2 cellular contexts compared by ENCODE assay signal in the genomic region with DNA sequence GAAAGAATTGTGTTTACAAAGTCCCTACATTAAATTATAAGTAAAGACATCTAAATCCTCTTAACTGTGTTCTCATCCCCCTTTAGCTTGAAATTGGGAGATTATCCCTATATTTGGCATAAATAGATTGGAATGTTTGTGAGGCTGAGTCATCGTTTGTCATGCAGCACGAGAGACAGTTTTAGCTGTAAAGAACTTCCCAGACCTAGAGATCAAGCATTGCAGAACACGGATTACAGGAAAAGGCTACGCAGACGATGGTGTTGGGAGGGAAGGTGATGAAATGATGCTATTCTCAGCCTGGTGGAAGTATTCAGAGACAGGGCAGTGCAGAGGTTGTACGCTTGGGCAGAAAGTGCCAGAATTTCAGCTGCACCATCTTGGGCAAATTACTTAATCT.
TF ChIP-seq lines count a peak whose summit lies in the region.

No MANE protein-coding gene starts in this region.

TF ChIP-seq in GM23338, 12 proteins besides CTCF, POLR2A, EP300 and RAD21 (continued from another document):
- TF ChIP-seq, protein P1, sequence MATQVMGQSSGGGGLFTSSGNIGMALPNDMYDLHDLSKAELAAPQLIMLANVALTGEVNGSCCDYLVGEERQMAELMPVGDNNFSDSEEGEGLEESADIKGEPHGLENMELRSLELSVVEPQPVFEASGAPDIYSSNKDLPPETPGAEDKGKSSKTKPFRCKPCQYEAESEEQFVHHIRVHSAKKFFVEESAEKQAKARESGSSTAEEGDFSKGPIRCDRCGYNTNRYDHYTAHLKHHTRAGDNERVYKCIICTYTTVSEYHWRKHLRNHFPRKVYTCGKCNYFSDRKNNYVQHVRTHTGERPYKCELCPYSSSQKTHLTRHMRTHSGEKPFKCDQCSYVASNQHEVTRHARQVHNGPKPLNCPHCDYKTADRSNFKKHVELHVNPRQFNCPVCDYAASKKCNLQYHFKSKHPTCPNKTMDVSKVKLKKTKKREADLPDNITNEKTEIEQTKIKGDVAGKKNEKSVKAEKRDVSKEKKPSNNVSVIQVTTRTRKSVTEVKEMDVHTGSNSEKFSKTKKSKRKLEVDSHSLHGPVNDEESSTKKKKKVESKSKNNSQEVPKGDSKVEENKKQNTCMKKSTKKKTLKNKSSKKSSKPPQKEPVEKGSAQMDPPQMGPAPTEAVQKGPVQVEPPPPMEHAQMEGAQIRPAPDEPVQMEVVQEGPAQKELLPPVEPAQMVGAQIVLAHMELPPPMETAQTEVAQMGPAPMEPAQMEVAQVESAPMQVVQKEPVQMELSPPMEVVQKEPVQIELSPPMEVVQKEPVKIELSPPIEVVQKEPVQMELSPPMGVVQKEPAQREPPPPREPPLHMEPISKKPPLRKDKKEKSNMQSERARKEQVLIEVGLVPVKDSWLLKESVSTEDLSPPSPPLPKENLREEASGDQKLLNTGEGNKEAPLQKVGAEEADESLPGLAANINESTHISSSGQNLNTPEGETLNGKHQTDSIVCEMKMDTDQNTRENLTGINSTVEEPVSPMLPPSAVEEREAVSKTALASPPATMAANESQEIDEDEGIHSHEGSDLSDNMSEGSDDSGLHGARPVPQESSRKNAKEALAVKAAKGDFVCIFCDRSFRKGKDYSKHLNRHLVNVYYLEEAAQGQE (IDR thresholded peaks at IDR 0.05; ENCODE audit: unreplicated experiment) = no peak
- no peak for TF ChIP-seq STAT1 (IDR thresholded peaks at IDR 0.05; ENCODE audit: unreplicated experiment)
- no peak for TF ChIP-seq EZH2phosphoT487 (IDR thresholded peaks at IDR 0.05; ENCODE audit: unreplicated experiment)
- TF ChIP-seq, protein P2, sequence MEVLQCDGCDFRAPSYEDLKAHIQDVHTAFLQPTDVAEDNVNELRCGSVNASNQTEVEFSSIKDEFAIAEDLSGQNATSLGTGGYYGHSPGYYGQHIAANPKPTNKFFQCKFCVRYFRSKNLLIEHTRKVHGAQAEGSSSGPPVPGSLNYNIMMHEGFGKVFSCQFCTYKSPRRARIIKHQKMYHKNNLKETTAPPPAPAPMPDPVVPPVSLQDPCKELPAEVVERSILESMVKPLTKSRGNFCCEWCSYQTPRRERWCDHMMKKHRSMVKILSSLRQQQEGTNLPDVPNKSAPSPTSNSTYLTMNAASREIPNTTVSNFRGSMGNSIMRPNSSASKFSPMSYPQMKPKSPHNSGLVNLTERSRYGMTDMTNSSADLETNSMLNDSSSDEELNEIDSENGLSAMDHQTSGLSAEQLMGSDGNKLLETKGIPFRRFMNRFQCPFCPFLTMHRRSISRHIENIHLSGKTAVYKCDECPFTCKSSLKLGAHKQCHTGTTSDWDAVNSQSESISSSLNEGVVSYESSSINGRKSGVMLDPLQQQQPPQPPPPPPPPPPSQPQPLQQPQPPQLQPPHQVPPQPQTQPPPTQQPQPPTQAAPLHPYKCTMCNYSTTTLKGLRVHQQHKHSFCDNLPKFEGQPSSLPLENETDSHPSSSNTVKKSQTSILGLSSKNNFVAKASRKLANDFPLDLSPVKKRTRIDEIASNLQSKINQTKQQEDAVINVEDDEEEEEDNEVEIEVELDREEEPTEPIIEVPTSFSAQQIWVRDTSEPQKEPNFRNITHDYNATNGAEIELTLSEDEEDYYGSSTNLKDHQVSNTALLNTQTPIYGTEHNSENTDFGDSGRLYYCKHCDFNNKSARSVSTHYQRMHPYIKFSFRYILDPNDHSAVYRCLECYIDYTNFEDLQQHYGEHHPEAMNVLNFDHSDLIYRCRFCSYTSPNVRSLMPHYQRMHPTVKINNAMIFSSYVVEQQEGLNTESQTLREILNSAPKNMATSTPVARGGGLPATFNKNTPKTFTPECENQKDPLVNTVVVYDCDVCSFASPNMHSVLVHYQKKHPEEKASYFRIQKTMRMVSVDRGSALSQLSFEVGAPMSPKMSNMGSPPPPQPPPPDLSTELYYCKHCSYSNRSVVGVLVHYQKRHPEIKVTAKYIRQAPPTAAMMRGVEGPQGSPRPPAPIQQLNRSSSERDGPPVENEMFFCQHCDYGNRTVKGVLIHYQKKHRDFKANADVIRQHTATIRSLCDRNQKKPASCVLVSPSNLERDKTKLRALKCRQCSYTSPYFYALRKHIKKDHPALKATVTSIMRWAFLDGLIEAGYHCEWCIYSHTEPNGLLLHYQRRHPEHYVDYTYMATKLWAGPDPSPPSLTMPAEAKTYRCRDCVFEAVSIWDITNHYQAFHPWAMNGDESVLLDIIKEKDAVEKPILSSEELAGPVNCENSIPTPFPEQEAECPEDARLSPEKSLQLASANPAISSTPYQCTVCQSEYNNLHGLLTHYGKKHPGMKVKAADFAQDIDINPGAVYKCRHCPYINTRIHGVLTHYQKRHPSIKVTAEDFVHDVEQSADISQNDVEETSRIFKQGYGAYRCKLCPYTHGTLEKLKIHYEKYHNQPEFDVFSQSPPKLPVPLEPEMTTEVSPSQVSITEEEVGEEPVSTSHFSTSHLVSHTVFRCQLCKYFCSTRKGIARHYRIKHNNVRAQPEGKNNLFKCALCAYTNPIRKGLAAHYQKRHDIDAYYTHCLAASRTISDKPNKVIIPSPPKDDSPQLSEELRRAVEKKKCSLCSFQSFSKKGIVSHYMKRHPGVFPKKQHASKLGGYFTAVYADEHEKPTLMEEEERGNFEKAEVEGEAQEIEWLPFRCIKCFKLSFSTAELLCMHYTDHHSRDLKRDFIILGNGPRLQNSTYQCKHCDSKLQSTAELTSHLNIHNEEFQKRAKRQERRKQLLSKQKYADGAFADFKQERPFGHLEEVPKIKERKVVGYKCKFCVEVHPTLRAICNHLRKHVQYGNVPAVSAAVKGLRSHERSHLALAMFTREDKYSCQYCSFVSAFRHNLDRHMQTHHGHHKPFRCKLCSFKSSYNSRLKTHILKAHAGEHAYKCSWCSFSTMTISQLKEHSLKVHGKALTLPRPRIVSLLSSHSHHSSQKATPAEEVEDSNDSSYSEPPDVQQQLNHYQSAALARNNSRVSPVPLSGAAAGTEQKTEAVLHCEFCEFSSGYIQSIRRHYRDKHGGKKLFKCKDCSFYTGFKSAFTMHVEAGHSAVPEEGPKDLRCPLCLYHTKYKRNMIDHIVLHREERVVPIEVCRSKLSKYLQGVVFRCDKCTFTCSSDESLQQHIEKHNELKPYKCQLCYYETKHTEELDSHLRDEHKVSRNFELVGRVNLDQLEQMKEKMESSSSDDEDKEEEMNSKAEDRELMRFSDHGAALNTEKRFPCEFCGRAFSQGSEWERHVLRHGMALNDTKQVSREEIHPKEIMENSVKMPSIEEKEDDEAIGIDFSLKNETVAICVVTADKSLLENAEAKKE (CRISPR knock-in tag; IDR thresholded peaks at IDR 0.05) = no peak
- no peak for TF ChIP-seq EZH2 (IDR thresholded peaks at IDR 0.05; ENCODE audit: low read depth, unreplicated experiment)
TF ChIP-seq in GM23338: peak in this region for 0.

TF ChIP-seq in SK-N-SH, 30 proteins besides CTCF, POLR2A, EP300 and RAD21 (continued from another document):
- TF ChIP-seq RCOR1 (IDR thresholded peaks at IDR 0.05; ENCODE audit: low read length) (no peak), MEF2A (IDR thresholded peaks at IDR 0.05; ENCODE audit: borderline replicate concordance, low read depth) (peak; percentile 58; the same call in 1 of the 2 replicates), TEAD4 (IDR thresholded peaks at IDR 0.05; ENCODE audit: borderline replicate concordance, insufficient read depth) (0 out of 2 replicates have a peak, but pooled peaks have one; percentile 35), GABPA (IDR thresholded peaks at IDR 0.05; ENCODE audit: low read depth) (no peak)
- TF ChIP-seq, protein P3, sequence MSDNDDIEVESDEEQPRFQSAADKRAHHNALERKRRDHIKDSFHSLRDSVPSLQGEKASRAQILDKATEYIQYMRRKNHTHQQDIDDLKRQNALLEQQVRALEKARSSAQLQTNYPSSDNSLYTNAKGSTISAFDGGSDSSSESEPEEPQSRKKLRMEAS (IDR thresholded peaks at IDR 0.05; ENCODE audit: low read depth) = peak; percentile 10; the same call in 1 of the 2 replicates
